21 cellular contexts compared by ENCODE assay signal in genomic region chr19:54955356-54955755, GRCh38. TPM values are rescaled to one million over a fixed set of nuclear protein-coding genes. Genes with fewer than 3 reads are reported as not detected.
DNase-seq lines count a peak whose midpoint lies in the region; FAIRE-seq and TF ChIP-seq lines count a peak whose summit lies in the region.
"Had no signal": no experiment of that assay in that cellular context is flagged by ENCODE, and none has a peak within 500 bp of the region (broad histone marks: within the 10 kb centered on the region; RNA-seq: fewer than 3 reads in every experiment).

No MANE protein-coding gene starts in this region.

- 96% methylated on average over 10 of the region's 10 CpGs; no CpG with 5 or more reads in 1 of the 2 experiments for WGBS in H1 (ENCODE audit: extremely low coverage in 1 of 2, insufficient coverage in 1 of 2, insufficient read length in 1 of 2, insufficient replicate concordance in 2 of 2, low coverage in 1 of 2, low lambda C conversion rate in 2 of 2, missing lambda C conversion rate in 1 of 2), 2 experiments

- no peaks in the 10 kb centered on the region for H3K9me3 ChIP-seq in breast epithelium
- no peaks in the 10 kb centered on the region; a peak in 1 of 4 replicates for H3K9me3 ChIP-seq in H1 (ENCODE audit: insufficient read depth in 2 of 2, low read depth in 1 of 2, low read length in 1 of 2)
- no peaks in the 10 kb centered on the region for H3K9me3 ChIP-seq in uterus

- H3K9me3 Mint-ChIP-seq in MCF 10A (ENCODE audit: unreplicated experiment) (no peaks in the 10 kb centered on the region), chondrocyte (ENCODE audit: low read depth) (no peaks in the 10 kb centered on the region)

- H3K36me3 Mint-ChIP-seq in MCF 10A (ENCODE audit: insufficient read depth, unreplicated experiment): no peaks in the 10 kb centered on the region
- H3K36me3 Mint-ChIP-seq in chondrocyte (ENCODE audit: low read depth): no peaks in the 10 kb centered on the region
- H3K36me3 Mint-ChIP-seq: CD4-positive, CD25-positive, alpha-beta regulatory T cell had no signal

- no peak overlapping the region for H2AFZ ChIP-seq in H1 (ENCODE audit: low read length)

- no peak overlapping the region for H2BK5ac ChIP-seq in H1 (ENCODE audit: low read depth, low read length)

- no peak overlapping the region for H3K4me2 ChIP-seq in H1 (ENCODE audit: insufficient read depth in 1 of 2, low read depth in 2 of 2, low read length in 2 of 2)

- no TSS peak for BruUV-seq in MCF 10A (replicated peaks; lab: Mats Ljungman, UMichigan)

- H3K4ac ChIP-seq in H1 (replicated peaks; ENCODE audit: insufficient read length, low read depth, low read length): no peak overlapping the region

- H3K23me2 ChIP-seq in H1 (ENCODE audit: low read depth, low read length): no peaks in the 10 kb centered on the region

- no peak overlapping the region for H3K23ac ChIP-seq in H1 (ENCODE audit: insufficient read length)

- POLR2A ChIA-PET in MCF 10A (lab: Yijun Ruan, JAX): no interaction called here
- POLR2A ChIA-PET in H1 (lab: Charles Lee; ENCODE audit: partially characterized antibody): interaction anchor here (1.0 kb wide), 1 partner anchor 59 kb away, joined by 3 read pairs; no protein-coding TSS in a partner anchor

- no peak overlapping the region for H2BK120ac ChIP-seq in H1 (replicated peaks; ENCODE audit: low read depth, low read length)

- H3K36me3 ChIP-seq in breast epithelium (no peaks in the 10 kb centered on the region), H1 (ENCODE audit: control insufficient read depth in 2 of 4, insufficient read depth in 4 of 4, low read length in 3 of 4) (no peaks in the 10 kb centered on the region), uterus (no peaks in the 10 kb centered on the region)

- TF ChIP-seq EP300 in H1 (IDR thresholded peaks at IDR 0.05; ENCODE audit: borderline replicate concordance in 1 of 2, low read depth in 2 of 2, low read length in 2 of 2): no peak

- H4K91ac ChIP-seq in H1 (replicated peaks; ENCODE audit: insufficient read length, low read length): no peak overlapping the region

- no peak for TF ChIP-seq RAD21 in H1 (IDR thresholded peaks at IDR 0.05 in 1 of 2, conservative IDR thresholded peaks at IDR 0.05 in 1 of 2; ENCODE audit: low read depth in 2 of 2, low read length in 2 of 2)

- H3K27me3 ChIP-seq in breast epithelium (no peaks in the 10 kb centered on the region), H1 (replicated peaks in 1 of 4; ENCODE audit: control insufficient read depth in 3 of 4, extremely low read depth in 1 of 4, insufficient read depth in 3 of 4, low read length in 3 of 4) (no peaks in the 10 kb centered on the region), uterus (no peaks in the 10 kb centered on the region)

- TF ChIP-seq POLR2A in breast epithelium (IDR thresholded peaks at IDR 0.05) (no peak), H1 (IDR thresholded peaks at IDR 0.05; ENCODE audit: control extremely low read depth in 1 of 2, low read depth in 2 of 2, low read length in 2 of 2) (no peak), uterus (IDR thresholded peaks at IDR 0.05) (no peak)

- no peak overlapping the region for H4K5ac ChIP-seq in H1 (ENCODE audit: insufficient read length, low read depth, low read length)

- H3K14ac ChIP-seq in H1 (ENCODE audit: insufficient read length): no peak overlapping the region

- H3K79me1 ChIP-seq in H1 (ENCODE audit: low read depth, low read length): no peaks in the 10 kb centered on the region

- no peak for TF ChIP-seq CTCF in MCF 10A (IDR thresholded peaks at IDR 0.05; ENCODE audit: unreplicated experiment)
- no peak for TF ChIP-seq CTCF in breast epithelium (IDR thresholded peaks at IDR 0.05)
- TF ChIP-seq CTCF in H1 (IDR thresholded peaks at IDR 0.05; ENCODE audit: control extremely low read depth in 1 of 3, insufficient read depth in 1 of 3, low read depth in 1 of 3, low read length in 3 of 3): no peak
- TF ChIP-seq CTCF in uterus (IDR thresholded peaks at IDR 0.05): no peak
- no peak for TF ChIP-seq CTCF in chondrocyte (IDR thresholded peaks at IDR 0.05)

- H3K79me2 ChIP-seq in H1 (ENCODE audit: control insufficient read depth in 1 of 2, insufficient read depth in 2 of 2, low read length in 2 of 2): no peaks in the 10 kb centered on the region

- no peaks in the 10 kb centered on the region for H4K20me1 ChIP-seq in H1 (replicated peaks in 1 of 2; ENCODE audit: control insufficient read depth in 1 of 2, insufficient read depth in 2 of 2, low read length in 2 of 2)

- no peak overlapping the region for H2BK15ac ChIP-seq in H1 (ENCODE audit: low read length)

- no peak overlapping the region for H3K27ac Mint-ChIP-seq in MCF 10A (ENCODE audit: low read depth, unreplicated experiment)
- H3K27ac Mint-ChIP-seq in chondrocyte (ENCODE audit: unreplicated experiment): no peak overlapping the region
- H3K27ac Mint-ChIP-seq: B cell; CD4-positive, CD25-positive, alpha-beta regulatory T cell had no signal

- CTCF ChIA-PET in MCF 10A (lab: Yijun Ruan, JAX) (interaction anchor here (0.5 kb wide), 1 partner anchor 1296 kb away, joined by 4 read pairs; no protein-coding TSS in a partner anchor), H1 (lab: Charles Lee; ENCODE audit: partially characterized antibody) (interaction anchor here (0.7 to 1.1 kb wide), 2 partner anchors 74 to 104 kb away, joined by 3 read pairs; no protein-coding TSS in a partner anchor)

- DNase-seq in MCF 10A (ENCODE audit: unreplicated experiment) (peak; percentile 10), breast epithelium (ENCODE audit: low spot score in 2 of 2) (no peak), RPMI7951 (ENCODE audit: low read depth) (peak; percentile 18), H1 (ENCODE audit: low read depth in 1 of 2, low spot score in 2 of 2) (no peak), uterus (no peak), SHP77 treated with DMSO at 0.1 percent for 48 hours (lab: John Stamatoyannopoulos, UW) (no peak), chondrocyte (ENCODE audit: low spot score) (no peak), NCI-H524 (lab: John Stamatoyannopoulos, UW) (no peak)
- DNase-seq: 8988T; CD4-positive, CD25-positive, alpha-beta regulatory T cell; DMS153; GF-D8; NCI-H1105; NCI-H187; NCI-H2107; NCI-H510A; NCI-H774; RPMI8226; SIG-M5 had no signal

- H3K4me3 Mint-ChIP-seq in MCF 10A (ENCODE audit: unreplicated experiment) (no peak overlapping the region), chondrocyte (ENCODE audit: unreplicated experiment) (no peak overlapping the region)
- H3K4me3 Mint-ChIP-seq: B cell; CD4-positive, CD25-positive, alpha-beta regulatory T cell had no signal

- H3K27ac ChIP-seq in breast epithelium (no peak overlapping the region), H1 (ENCODE audit: low read depth, low read length) (no peak overlapping the region), uterus (no peak overlapping the region)

- H3K4me3 ChIP-seq in breast epithelium (no peak overlapping the region), H1 (ENCODE audit: extremely low read depth in 1 of 4, insufficient read depth in 2 of 4, low read depth in 3 of 4, low read length in 4 of 4) (no peak overlapping the region), uterus (no peak overlapping the region)
- H3K4me3 ChIP-seq: K562 had no signal

- no peak for FAIRE-seq in H1 (lab: Jason Lieb, UNC)
- FAIRE-seq: K562 had no signal

- H2BK12ac ChIP-seq in H1 (ENCODE audit: low read depth, low read length): no peak overlapping the region

- 0 out of 2 replicates have a peak overlapping the region, but pooled peaks have one; percentile 25 for H4K8ac ChIP-seq in H1 (ENCODE audit: extremely low read depth, insufficient read depth, low read length)

- no peak overlapping the region for H2AK5ac ChIP-seq in H1 (ENCODE audit: low read depth, low read length)

- no peaks in the 10 kb centered on the region for H3K4me1 Mint-ChIP-seq in MCF 10A (ENCODE audit: insufficient read depth, unreplicated experiment)
- H3K4me1 Mint-ChIP-seq in chondrocyte (ENCODE audit: low read depth): peaks cover 5% of the 10 kb centered on the region

- no peak overlapping the region for H3K56ac ChIP-seq in H1 (replicated peaks; ENCODE audit: insufficient read length, low read depth, low read length)

- H3K4me1 ChIP-seq in breast epithelium: no peaks in the 10 kb centered on the region
- H3K4me1 ChIP-seq in H1 (replicated peaks in 1 of 4; ENCODE audit: control insufficient read depth in 3 of 4, insufficient read depth in 4 of 4, low read length in 3 of 4): peaks cover 0 to 2% (median 2%) of the 10 kb centered on the region in 4 experiments; a peak in 2 of 7 replicates
- no peaks in the 10 kb centered on the region for H3K4me1 ChIP-seq in uterus

- H3K27me3 Mint-ChIP-seq in MCF 10A (ENCODE audit: insufficient read depth, unreplicated experiment) (no peaks in the 10 kb centered on the region), chondrocyte (ENCODE audit: low read depth) (no peaks in the 10 kb centered on the region)

- no peak overlapping the region for H2BK20ac ChIP-seq in H1 (ENCODE audit: low read length)

- intact Hi-C loops in MCF 10A (cut with micrococcal nuclease) (no loop called here), breast epithelium (cut with DNase I; ENCODE audit: low total_unique reads) (loop anchor here (5.0 kb wide), 1 partner anchor 338 kb away; no protein-coding TSS in a partner anchor), uterus (cut with DNase I; ENCODE audit: low total_unique reads) (no loop called here)

- no peak overlapping the region for H3K18ac ChIP-seq in H1 (ENCODE audit: extremely low read depth, low read length)

- no peak overlapping the region for H3K9ac ChIP-seq in H1 (replicated peaks in 1 of 4; ENCODE audit: extremely low read depth in 1 of 4, low read depth in 3 of 4, low read length in 3 of 4)

RNA-seq across cellular contexts. Expression of gene NLRP7, which starts 8.0 kb away (rescaled TPM):
- total RNA-seq in MCF 10A (2022) (not detected in 2 replicates), breast epithelium (not detected), uterus (1 to 10 TPM in 1 of 4 donors, not detected in 3; 1.4 TPM), chondrocyte (not detected in 3 replicates)
- total RNA-seq in RPMI7951 (2014; rRNA removed; shearing (Covaris generic)): not detected in 2 replicates
- total RNA-seq in H1 (2021; fragmentation: NEBNext Ultra II Directional; extraction: Animal tissue kit (Norgen Biotek cat#: 25700)): 0.91 and 0.96 TPM in 2 replicates
- 0.75 and 1.2 TPM in 2 replicates for polyA plus RNA-seq in H1 (2011; rRNA removed)
- polyA plus RNA-seq in H1 (2011; cell fraction: cytosol; rRNA removed): 1.1 TPM
- polyA plus RNA-seq in H1 (2011; cell fraction: nucleus; rRNA removed): 0.87 TPM
- 0.95 to 1.8 TPM (median 1.5 TPM) in 4 replicates for polyA plus RNA-seq in H1 (2012, experiment 1 of 2)
- polyA plus RNA-seq in H1 (2012, experiment 2 of 2): 0.51 TPM
- polyA plus RNA-seq in H1 (2013, experiment 1 of 2): 0.67 TPM
- polyA plus RNA-seq in H1 (2013, experiment 2 of 2): 0.88 TPM
- polyA minus RNA-seq in H1 (2011; rRNA and poly(A)+ RNA removed): 1.1 and 1.7 TPM in 2 replicates
- polyA minus RNA-seq in H1 (2011; cell fraction: cytosol; rRNA and poly(A)+ RNA removed): 0.59 TPM
- polyA minus RNA-seq in H1 (2011; cell fraction: nucleus; rRNA and poly(A)+ RNA removed): 0.20 TPM
- total RNA-seq: CD4-positive, CD25-positive, alpha-beta regulatory T cell had no signal
- polyA plus RNA-seq: CD4-positive, CD25-positive, alpha-beta regulatory T cell had no signal

RNA-seq across cellular contexts. Expression of gene NLRP2, which starts 10.8 kb away (rescaled TPM):
- not detected in 2 replicates for total RNA-seq in MCF 10A (2022)
- 1 to 10 TPM in 2 of 3 donors, not detected in 1; 4.3 to 8.5 TPM for total RNA-seq in breast epithelium
- total RNA-seq in RPMI7951 (2014; rRNA removed; shearing (Covaris generic)): 0.12 and 0.20 TPM in 2 replicates
- 2.5 TPM in 2 replicates for total RNA-seq in H1 (2021; fragmentation: NEBNext Ultra II Directional; extraction: Animal tissue kit (Norgen Biotek cat#: 25700))
- 0.62 and 0.71 TPM in 2 replicates for polyA plus RNA-seq in H1 (2011; rRNA removed)
- 1.1 TPM for polyA plus RNA-seq in H1 (2011; cell fraction: cytosol; rRNA removed)
- polyA plus RNA-seq in H1 (2011; cell fraction: nucleus; rRNA removed): 1.5 TPM
- 0.96 to 1.4 TPM (median 1.2 TPM) in 4 replicates for polyA plus RNA-seq in H1 (2012, experiment 1 of 2)
- polyA plus RNA-seq in H1 (2012, experiment 2 of 2): 0.41 TPM
- polyA plus RNA-seq in H1 (2013, experiment 1 of 2): 1.1 TPM
- 0.72 TPM for polyA plus RNA-seq in H1 (2013, experiment 2 of 2)
- 0.91 and 2.9 TPM in 2 replicates for polyA minus RNA-seq in H1 (2011; rRNA and poly(A)+ RNA removed)
- 0.59 TPM for polyA minus RNA-seq in H1 (2011; cell fraction: cytosol; rRNA and poly(A)+ RNA removed)
- 0.50 TPM for polyA minus RNA-seq in H1 (2011; cell fraction: nucleus; rRNA and poly(A)+ RNA removed)
- total RNA-seq in uterus: 1 to 10 TPM in 2 of 4 donors, not detected in 2; 1.2 to 8.4 TPM
- 19.1 to 21.7 TPM (median 21.1 TPM) in 3 replicates for total RNA-seq in chondrocyte

RNA-seq across cellular contexts. Expression of gene NCR1, which starts 49.4 kb away (rescaled TPM):
- total RNA-seq in MCF 10A (2022) (not detected in 2 replicates), breast epithelium (under 1 TPM in 1 of 3 donors, not detected in 2; 0.33 TPM), uterus (1 to 10 TPM in 1 of 4 donors, not detected in 3; 1.1 TPM), chondrocyte (not detected in 3 replicates)
- not detected in 2 replicates for total RNA-seq in RPMI7951 (2014; rRNA removed; shearing (Covaris generic))
- total RNA-seq in H1 (2021; fragmentation: NEBNext Ultra II Directional; extraction: Animal tissue kit (Norgen Biotek cat#: 25700)): 4.6 and 5.1 TPM in 2 replicates
- polyA plus RNA-seq in H1 (2011; rRNA removed): 1.5 and 2.3 TPM in 2 replicates
- polyA plus RNA-seq in H1 (2011; cell fraction: cytosol; rRNA removed): 2.7 TPM
- polyA plus RNA-seq in H1 (2011; cell fraction: nucleus; rRNA removed): 3.1 TPM
- polyA plus RNA-seq in H1 (2012, experiment 1 of 2): 1.6 to 3.0 TPM (median 2.3 TPM) in 4 replicates
- 0.70 TPM for polyA plus RNA-seq in H1 (2012, experiment 2 of 2)
- polyA plus RNA-seq in H1 (2013, experiment 1 of 2): 1.4 TPM
- polyA plus RNA-seq in H1 (2013, experiment 2 of 2): 1.3 TPM
- polyA minus RNA-seq in H1 (2011; rRNA and poly(A)+ RNA removed): 7.3 and 11.6 TPM in 2 replicates
- 5.1 TPM for polyA minus RNA-seq in H1 (2011; cell fraction: cytosol; rRNA and poly(A)+ RNA removed)
- polyA minus RNA-seq in H1 (2011; cell fraction: nucleus; rRNA and poly(A)+ RNA removed): 3.7 TPM
- total RNA-seq: B cell; CD4-positive, CD25-positive, alpha-beta regulatory T cell had no signal

Comparison
In these comparisons a context has a peak if more than half of its experiments do, and no peak if none do; other contexts are left out.
1. DNase-seq: peak in MCF 10A (single experiment) and RPMI7951 (single experiment); none in breast epithelium (0 of 2), H1 (0 of 2), uterus (0 of 2), SHP77 treated with DMSO at 0.1 percent for 48 hours (single experiment), chondrocyte (single experiment) and NCI-H524 (0 of 2).